24 cellular contexts compared by ENCODE assay signal in the genomic region with DNA sequence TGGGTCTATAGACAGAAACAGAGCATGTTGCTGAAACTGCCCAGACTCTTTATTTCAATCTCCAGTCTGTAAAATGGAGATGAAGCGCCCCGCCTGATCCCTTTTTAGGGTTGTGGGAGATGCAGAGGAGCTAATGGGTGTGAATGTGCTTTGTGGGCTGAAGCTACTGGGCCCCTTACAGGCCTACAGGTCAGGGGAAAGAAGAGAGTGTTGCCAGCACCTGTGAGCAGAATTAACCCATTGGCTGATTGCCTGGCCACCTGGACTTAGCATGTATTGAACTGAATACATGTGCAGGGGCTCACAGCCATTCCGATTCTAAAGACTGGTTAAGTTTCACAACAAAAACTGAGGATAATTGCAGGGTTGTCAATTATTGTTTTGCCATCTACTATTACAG.
"Had no signal": no experiment of that assay in that cellular context is flagged by ENCODE, and none has a peak within 500 bp of the region (broad histone marks: within the 10 kb centered on the region; RNA-seq: fewer than 3 reads in every experiment).

No MANE protein-coding gene starts in this region.

- H3K4me3 ChIP-seq: body of pancreas, left lung, mucosa of descending colon, psoas muscle, skin epidermis, stomach, upper lobe of left lung had no signal

- H3K9me3 ChIP-seq: body of pancreas, left lung, mucosa of descending colon, psoas muscle, stomach, upper lobe of left lung had no signal

- H3K36me3 Mint-ChIP-seq: naive B cell, T-cell had no signal

- DNase-seq: activated B cell treated with CpG ODN at 0.5 μM for 24 hours; activated CD4-positive, alpha-beta T cell treated with anti-CD3 and anti-CD28 coated beads, Interleukin-2, amount 10 ng/mL, durations not matched to agents 7 days and 5 days; activated CD8-positive, alpha-beta T cell treated with anti-CD3 and anti-CD28 coated beads, Interleukin-2, amount 10 ng/mL, durations not matched to agents 7 days and 5 days; activated effector memory CD4-positive, alpha-beta T cell treated with anti-CD3 and anti-CD28 coated beads, Interleukin-2, amount 50 U/mL, for 16 hours; activated T-cell treated with anti-CD3 and anti-CD28 coated beads, Interleukin-2, amount 50 U/mL, for 48 hours; amygdala; body of pancreas; caudate nucleus; hypothalamus; kidney; left lung; mammary epithelial cell; mucosa of descending colon; naive B cell; psoas muscle; right cardiac atrium; stimulated activated CD4-positive, alpha-beta T cell treated with anti-CD3 and anti-CD28 coated beads, Interleukin-15, amount 100 ng/mL, for 24 hours; stimulated activated CD4-positive, alpha-beta T cell treated with anti-CD3 and anti-CD28 coated beads, Interleukin-2, amount 100 ng/mL, for 48 hours; stomach; T-cell; T-helper 9 cell had no signal

- H3K27me3 ChIP-seq: body of pancreas, left lung, upper lobe of left lung had no signal

- H3K4me3 Mint-ChIP-seq: activated B cell treated with CpG ODN at 0.5 μM for 24 hours; activated CD4-positive, alpha-beta T cell treated with anti-CD3 and anti-CD28 coated beads, Interleukin-2, amount 10 ng/mL, durations not matched to agents 7 days and 5 days; activated CD8-positive, alpha-beta T cell treated with anti-CD3 and anti-CD28 coated beads, Interleukin-2, amount 10 ng/mL, durations not matched to agents 7 days and 5 days had no signal

- H3K27ac Mint-ChIP-seq: activated B cell treated with CpG ODN at 0.5 μM for 24 hours, T-cell had no signal

- H3K36me3 ChIP-seq: left lung, stomach, upper lobe of left lung had no signal

- ATAC-seq: activated CD8-positive, alpha-beta T cell treated with anti-CD3 and anti-CD28 coated beads, Interleukin-2, amount 10 ng/mL, durations not matched to agents 7 days and 5 days; activated naive CD4-positive, alpha-beta T cell treated with anti-CD3 and anti-CD28 coated beads, Interleukin-2, amount 50 U/mL, for 72 hours; body of pancreas; left lung; mucosa of descending colon; psoas muscle; right cardiac atrium; T-cell had no signal

- H3K27ac ChIP-seq: psoas muscle, stomach had no signal

- H3K9me3 Mint-ChIP-seq: activated B cell treated with CpG ODN at 0.5 μM for 24 hours, naive B cell, T-cell had no signal

- H3K4me1 ChIP-seq: psoas muscle had no signal
